In genomic region chr19:49469828-49470614, GRCh38 we compare ENCODE assay signal across 1 cellular context.
TF ChIP-seq lines count a peak whose summit lies in the region.

No MANE protein-coding gene starts in this region.

TF ChIP-seq in GM12878, 131 proteins besides CTCF, POLR2A, EP300 and RAD21 (continues in another document):
- peak; percentile 64 for TF ChIP-seq ZNF687 (IDR thresholded peaks at IDR 0.05)
- peak; percentile 26; the same call in 1 of the 2 replicates for TF ChIP-seq NFIC (IDR thresholded peaks at IDR 0.05; ENCODE audit: low read depth, low read length)
- TF ChIP-seq CREM (IDR thresholded peaks at IDR 0.05; ENCODE audit: low read depth) = peak; percentile 68; the same call in 1 of the 2 replicates
- peak; percentile 86 for TF ChIP-seq RELA (IDR thresholded peaks at IDR 0.05; ENCODE audit: borderline replicate concordance, partially characterized antibody)
- peak; percentile 75; the same call in 1 of the 2 replicates for TF ChIP-seq ZNF592 (IDR thresholded peaks at IDR 0.05)
- no peak for TF ChIP-seq CHD4 (IDR thresholded peaks at IDR 0.05)
- TF ChIP-seq ZSCAN29 (IDR thresholded peaks at IDR 0.05) = no peak
- TF ChIP-seq DPF2 (IDR thresholded peaks at IDR 0.05) = peak; percentile 84
- peak; percentile 90 for TF ChIP-seq GATAD2B (conservative IDR thresholded peaks at IDR 0.05; ENCODE audit: low read depth)
- peak; percentile 28; the same call in 1 of the 2 replicates for TF ChIP-seq TCF12 (IDR thresholded peaks at IDR 0.05; ENCODE audit: low read depth, low read length)
- peak; percentile 45 for TF ChIP-seq MEF2B (IDR thresholded peaks at IDR 0.05; ENCODE audit: partially characterized antibody, poor library complexity, severe bottlenecking)
- TF ChIP-seq TBL1XR1 (IDR thresholded peaks at IDR 0.05; ENCODE audit: low read depth, low read length) = peak; percentile 76; the same call in 1 of the 2 replicates
- no peak for TF ChIP-seq NR2C1 (IDR thresholded peaks at IDR 0.05)
- TF ChIP-seq EED (IDR thresholded peaks at IDR 0.05; ENCODE audit: low read depth) = peak; percentile 87
- no peak for TF ChIP-seq ZBTB33 (IDR thresholded peaks at IDR 0.05)
- peak; percentile 51; the same call in 1 of the 2 replicates for TF ChIP-seq RB1 (IDR thresholded peaks at IDR 0.05; ENCODE audit: borderline replicate concordance)
- TF ChIP-seq RBBP5 (conservative IDR thresholded peaks at IDR 0.05) = no peak
- TF ChIP-seq CEBPB (IDR thresholded peaks at IDR 0.05; ENCODE audit: borderline replicate concordance in 1 of 2, low read depth in 2 of 2, low read length in 2 of 2) = no peak
- peak; percentile 42; the same call in 1 of the 2 replicates for TF ChIP-seq CREB1 (IDR thresholded peaks at IDR 0.05; ENCODE audit: low read depth)
- TF ChIP-seq SUPT20H (IDR thresholded peaks at IDR 0.05; ENCODE audit: borderline replicate concordance, control insufficient read depth, low read depth, low read length) = no peak
- TF ChIP-seq SP1 (IDR thresholded peaks at IDR 0.05; ENCODE audit: low read depth, low read length) = peak; percentile 30
- TF ChIP-seq IKZF1 (conservative IDR thresholded peaks at IDR 0.05) = peak; percentile 89
- no peak for TF ChIP-seq POLR2AphosphoS2 (IDR thresholded peaks at IDR 0.05; ENCODE audit: low read depth, low read length)
- peak; percentile 77 for TF ChIP-seq YY1 (IDR thresholded peaks at IDR 0.05; ENCODE audit: low read depth, low read length)
- TF ChIP-seq ZBTB11 (CRISPR knock-in tag; IDR thresholded peaks at IDR 0.05) = no peak
- TF ChIP-seq SMAD1 (IDR thresholded peaks at IDR 0.05; ENCODE audit: low read depth, partially characterized antibody) = no peak
- TF ChIP-seq BCL3 (IDR thresholded peaks at IDR 0.05; ENCODE audit: borderline replicate concordance, insufficient read depth, low read depth, low read length, poor library complexity, severe bottlenecking) = peak; percentile 82
- peak; percentile 38 to 58; a peak in 2 of 4 replicates for TF ChIP-seq BHLHE40 (IDR thresholded peaks at IDR 0.05; ENCODE audit: borderline replicate concordance in 1 of 2, low read depth in 2 of 2, low read length in 1 of 2)
- TF ChIP-seq ATF2 (IDR thresholded peaks at IDR 0.05; ENCODE audit: low read length) = no peak
- no peak for TF ChIP-seq HSF1 (IDR thresholded peaks at IDR 0.05; ENCODE audit: low read depth, low read length)
- TF ChIP-seq KAT2A (conservative IDR thresholded peaks at IDR 0.05; ENCODE audit: control insufficient read depth, low read depth, low read length) = no peak
- TF ChIP-seq STAT3 (IDR thresholded peaks at IDR 0.05; ENCODE audit: low read depth, low read length) = no peak
- TF ChIP-seq SIN3A (IDR thresholded peaks at IDR 0.05; ENCODE audit: low read depth, low read length) = no peak
- no peak for TF ChIP-seq SIX5 (IDR thresholded peaks at IDR 0.05; ENCODE audit: low read depth, low read length, severe bottlenecking)
- TF ChIP-seq NFYA (IDR thresholded peaks at IDR 0.05; ENCODE audit: borderline replicate concordance, low read depth, low read length) = no peak
- TF ChIP-seq BMI1 (IDR thresholded peaks at IDR 0.05; ENCODE audit: borderline replicate concordance) = no peak
- TF ChIP-seq STAT1 (conservative IDR thresholded peaks at IDR 0.05) = no peak
- TF ChIP-seq MEF2A (IDR thresholded peaks at IDR 0.05; ENCODE audit: insufficient read depth, low read depth, low read length) = peak; percentile 70
- no peak for TF ChIP-seq RFX5 (IDR thresholded peaks at IDR 0.05; ENCODE audit: low read depth, low read length)
- TF ChIP-seq LARP7 (IDR thresholded peaks at IDR 0.05) = peak; percentile 71; the same call in 1 of the 2 replicates
- peak; percentile 19; the same call in 1 of the 2 replicates for TF ChIP-seq MAX (IDR thresholded peaks at IDR 0.05; ENCODE audit: low read depth, low read length)
- TF ChIP-seq ZNF622 (IDR thresholded peaks at IDR 0.05) = no peak
- TF ChIP-seq CHD2 (IDR thresholded peaks at IDR 0.05; ENCODE audit: borderline replicate concordance, low read depth, low read length) = peak; percentile 47; the same call in 1 of the 2 replicates
- TF ChIP-seq ETV6 (conservative IDR thresholded peaks at IDR 0.05 in 1 of 2, IDR thresholded peaks at IDR 0.05 in 1 of 2; ENCODE audit: borderline replicate concordance in 1 of 2, low read depth in 1 of 2) = peak in 1 of 2 experiments; percentile 51; a peak in 1 of 4 replicates
